ENCODE assay signal across 11 cellular contexts in genomic region chr16:28980330-28980729, GRCh38. TPM values are rescaled to one million over a fixed set of nuclear protein-coding genes. Genes with fewer than 3 reads are reported as not detected.
A peak's percentile ranks its signal among the peaks of the same experiment; 100 is the strongest.
DNase-seq lines count a peak whose midpoint lies in the region; ATAC-seq and TF ChIP-seq lines count a peak whose summit lies in the region.
"Not testable (repeated sequence)": the region's sequence is repeated elsewhere in the genome, so short reads cannot be mapped to it uniquely, and the experiment has no call there.
"Had no signal": no experiment of that assay in that cellular context is flagged by ENCODE, and none has a peak within 500 bp of the region (broad histone marks: within the 10 kb centered on the region; RNA-seq: fewer than 3 reads in every experiment).

No MANE protein-coding gene starts in this region.

- not testable (repeated sequence) for H3K36me3 ChIP-seq in BE2C; GM23338 (ENCODE audit: insufficient read depth); OCI-LY1 (ENCODE audit: insufficient read depth, low read length)

- H3K4me3 Mint-ChIP-seq in GM23338, HFFc6, WTC11, neural crest cell: not testable (repeated sequence)

- not testable (repeated sequence) for H3K4me1 Mint-ChIP-seq in GM23338, WTC11, neural crest cell
- H3K4me1 Mint-ChIP-seq in HFFc6 (ENCODE audit: low read depth): peaks cover 14% of the 10 kb centered on the region

- H3K9me3 Mint-ChIP-seq in GM23338, HFFc6, WTC11, neural crest cell: not testable (repeated sequence)

- H4K20me1 ChIP-seq in GM23338 (replicated peaks; ENCODE audit: insufficient read depth); OCI-LY1 (ENCODE audit: insufficient read depth, low read length): not testable (repeated sequence)

- H3K27ac ChIP-seq in GM23338 (ENCODE audit: low read depth); OCI-LY1 (ENCODE audit: low read depth, low read length, poor library complexity, severe bottlenecking); foreskin keratinocyte: not testable (repeated sequence)

- H3K4me2 ChIP-seq in GM23338; OCI-LY1 (ENCODE audit: low read length): not testable (repeated sequence)

- CTCF ChIA-PET in WTC11 (lab: Charles Lee): interaction anchor here (0.6 to 1.9 kb wide), 5 partner anchors 12 to 44 kb away, joined by 3 to 5 read pairs (median 3); partner anchors contain the start of gene NFATC2IP

- POLR2A ChIA-PET in WTC11 (lab: Charles Lee): not testable (repeated sequence)

- peaks cover 11% of the 10 kb centered on the region for H3K27me3 Mint-ChIP-seq in GM23338 (ENCODE audit: insufficient read depth, low read depth, poor library complexity)
- not testable (repeated sequence) for H3K27me3 Mint-ChIP-seq in HFFc6 (ENCODE audit: insufficient read depth); WTC11 (ENCODE audit: low read depth); neural crest cell (ENCODE audit: low read depth)

- H3K27ac Mint-ChIP-seq in GM23338; HFFc6; WTC11; neural crest cell (ENCODE audit: unreplicated experiment): not testable (repeated sequence)

- H3K27me3 ChIP-seq in BE2C; GM23338 (ENCODE audit: insufficient read depth); OCI-LY1 (ENCODE audit: insufficient read depth, low read length); foreskin keratinocyte: not testable (repeated sequence)

- not testable (repeated sequence) for H3K9me2 ChIP-seq in GM23338 (ENCODE audit: insufficient read depth); OCI-LY1 (ENCODE audit: low read depth, low read length)

- not testable (repeated sequence) for H3K9me3 ChIP-seq in BE2C; OCI-LY1 (ENCODE audit: low read length)

- DNase-seq in BE2C; HFFc6; foreskin keratinocyte; neural crest cell (ENCODE audit: low read depth, low spot score): not testable (repeated sequence)
- DNase-seq in ELF-1 (ENCODE audit: low read depth, low spot score) (peak; percentile 37), GM23338 (ENCODE audit: low spot score) (peak; percentile 64), WTC11 (ENCODE audit: low spot score) (peak; percentile 39)

- ATAC-seq in GM23338: peak; percentile 30
- peak; percentile 22 for ATAC-seq in WTC11
- ATAC-seq in foreskin keratinocyte: not testable (repeated sequence)

- H3K79me2 ChIP-seq in GM23338 (replicated peaks; ENCODE audit: insufficient read depth); OCI-LY1 (ENCODE audit: insufficient read depth, low read length): not testable (repeated sequence)

- H3F3A ChIP-seq in GM23338 (replicated peaks; ENCODE audit: low read depth); OCI-LY1 (ENCODE audit: insufficient read depth, low read length): not testable (repeated sequence)

- not testable (repeated sequence) for H3K9ac ChIP-seq in OCI-LY1 (ENCODE audit: low read length)

- TF ChIP-seq CTCF in BE2C (IDR thresholded peaks at IDR 0.05; ENCODE audit: low read depth, low read length) (0 out of 2 replicates have a peak, but pooled peaks have one; percentile 2), GM23338 (conservative IDR thresholded peaks at IDR 0.05; ENCODE audit: low read depth in 2 of 2) (peak in 1 of 2 experiments; percentile 39; a peak in 1 of 4 replicates), HFFc6 (IDR thresholded peaks at IDR 0.05) (peak; percentile 46; the same call in 1 of the 2 replicates), OCI-LY1 (IDR thresholded peaks at IDR 0.05; ENCODE audit: low read length) (peak; percentile 26; the same call in 1 of the 2 replicates), WTC11 (IDR thresholded peaks at IDR 0.05) (0 out of 2 replicates have a peak, but pooled peaks have one; percentile 13), foreskin keratinocyte (conservative IDR thresholded peaks at IDR 0.05) (peak; percentile 25), neural crest cell (conservative IDR thresholded peaks at IDR 0.05) (peak; percentile 36)

- not testable (repeated sequence) for H2AFZ ChIP-seq in GM23338; OCI-LY1 (ENCODE audit: low read length)

- H3K36me3 Mint-ChIP-seq in GM23338 (ENCODE audit: low read depth) (peaks cover 49% of the 10 kb centered on the region), HFFc6 (ENCODE audit: low read depth) (peaks cover 20% of the 10 kb centered on the region), WTC11 (peaks cover 24% of the 10 kb centered on the region), neural crest cell (ENCODE audit: low read depth) (peaks cover 10% of the 10 kb centered on the region)

- H3K4me1 ChIP-seq in BE2C; GM23338 (ENCODE audit: insufficient read depth); foreskin keratinocyte: not testable (repeated sequence)
- H3K4me1 ChIP-seq in OCI-LY1 (ENCODE audit: insufficient read depth, low read length, severe bottlenecking): peaks cover 22% of the 10 kb centered on the region

- H3K4me3 ChIP-seq in BE2C (ENCODE audit: low read depth, low read length); GM23338; OCI-LY1 (ENCODE audit: low read depth, low read length, poor library complexity, severe bottlenecking): not testable (repeated sequence)

RNA-seq across cellular contexts. Expression of gene LAT, which starts 4.5 kb away (rescaled TPM):
- polyA plus RNA-seq in BE2C (2012; ENCODE audit: insufficient read depth, insufficient read length, low read depth): 4.0 TPM
- 0.19 and 2.4 TPM in 2 replicates for total RNA-seq in GM23338 (2014; rRNA removed; shearing (Covaris generic))
- 1.3 and 2.2 TPM in 2 replicates for polyA plus RNA-seq in GM23338 (2016; fragmentation: Nextera tagmentation; extraction: Ambion mirVana)
- total RNA-seq in HFFc6 (2021; fragmentation: NEBNext Ultra II Directional; extraction: Animal tissue kit (Norgen Biotek cat#: 25700)): 1 to 10 TPM; 2.9 to 5.0 (median 4.4) TPM
- 2.0 to 5.6 TPM (median 3.5 TPM) in 3 replicates for total RNA-seq in WTC11 (2021)
- total RNA-seq in foreskin keratinocyte: 1.2 and 1.3 TPM in 2 replicates
- 2.3 and 2.4 TPM in 2 replicates for polyA plus RNA-seq in foreskin keratinocyte
- 4.9 and 6.2 TPM in 2 replicates for total RNA-seq in neural crest cell

RNA-seq across cellular contexts. Expression of gene SPNS1, which starts 5.8 kb away (rescaled TPM):
- polyA plus RNA-seq in BE2C (2012; ENCODE audit: insufficient read depth, insufficient read length, low read depth): 56.8 TPM
- 30.0 and 48.5 TPM in 2 replicates for total RNA-seq in GM23338 (2014; rRNA removed; shearing (Covaris generic))
- 37.2 and 38.0 TPM in 2 replicates for polyA plus RNA-seq in GM23338 (2016; fragmentation: Nextera tagmentation; extraction: Ambion mirVana)
- total RNA-seq in HFFc6 (2021; fragmentation: NEBNext Ultra II Directional; extraction: Animal tissue kit (Norgen Biotek cat#: 25700)): 10 to 100 TPM; 36.9 to 43.0 (median 39.9) TPM
- total RNA-seq in WTC11 (2021): 52.4 to 64.4 TPM (median 54.0 TPM) in 3 replicates
- 33.1 and 34.9 TPM in 2 replicates for total RNA-seq in foreskin keratinocyte
- 35.9 and 39.9 TPM in 2 replicates for polyA plus RNA-seq in foreskin keratinocyte
- 48.1 and 48.2 TPM in 2 replicates for total RNA-seq in neural crest cell

RNA-seq across cellular contexts. Expression of gene NFATC2IP, which starts 29.6 kb away (rescaled TPM):
- 20.0 TPM for polyA plus RNA-seq in BE2C (2012; ENCODE audit: insufficient read depth, insufficient read length, low read depth)
- 64.2 and 65.4 TPM in 2 replicates for total RNA-seq in GM23338 (2014; rRNA removed; shearing (Covaris generic))
- polyA plus RNA-seq in GM23338 (2016; fragmentation: Nextera tagmentation; extraction: Ambion mirVana): 22.8 and 23.5 TPM in 2 replicates
- 10 to 100 TPM; 18.1 to 21.9 (median 19.9) TPM for total RNA-seq in HFFc6 (2021; fragmentation: NEBNext Ultra II Directional; extraction: Animal tissue kit (Norgen Biotek cat#: 25700))
- 60.7 to 66.6 TPM (median 64.0 TPM) in 3 replicates for total RNA-seq in WTC11 (2021)
- total RNA-seq in foreskin keratinocyte: 30.4 and 31.2 TPM in 2 replicates
- 17.0 and 19.6 TPM in 2 replicates for polyA plus RNA-seq in foreskin keratinocyte
- total RNA-seq in neural crest cell: 63.9 and 67.3 TPM in 2 replicates

RNA-seq across cellular contexts. Expression of gene CD19, which starts 48.6 kb away (rescaled TPM):
- not detected for polyA plus RNA-seq in BE2C (2012; ENCODE audit: insufficient read depth, insufficient read length, low read depth)
- total RNA-seq in GM23338 (2014; rRNA removed; shearing (Covaris generic)): 0.83 TPM in 1 of 2 replicates, not detected in the other
- polyA plus RNA-seq in GM23338 (2016; fragmentation: Nextera tagmentation; extraction: Ambion mirVana) (1.9 and 2.3 TPM in 2 replicates), foreskin keratinocyte (not detected in 2 replicates)
- total RNA-seq in HFFc6 (2021; fragmentation: NEBNext Ultra II Directional; extraction: Animal tissue kit (Norgen Biotek cat#: 25700)): not detected
- total RNA-seq in WTC11 (2021) (0.90 to 2.5 TPM (median 2.5 TPM) in 3 replicates), foreskin keratinocyte (not detected in 2 replicates), neural crest cell (not detected in 2 replicates)
- total RNA-seq: A172, H4, HT1080 had no signal

RNA-seq across cellular contexts. Expression of gene RABEP2, which starts 55.3 kb away (rescaled TPM):
- polyA plus RNA-seq in BE2C (2012; ENCODE audit: insufficient read depth, insufficient read length, low read depth): 47.7 TPM
- 25.2 and 27.2 TPM in 2 replicates for total RNA-seq in GM23338 (2014; rRNA removed; shearing (Covaris generic))
- polyA plus RNA-seq in GM23338 (2016; fragmentation: Nextera tagmentation; extraction: Ambion mirVana): 11.8 and 13.0 TPM in 2 replicates
- total RNA-seq in HFFc6 (2021; fragmentation: NEBNext Ultra II Directional; extraction: Animal tissue kit (Norgen Biotek cat#: 25700)): 10 to 100 TPM; 19.8 to 24.9 (median 21.9) TPM
- total RNA-seq in WTC11 (2021): 16.5 to 24.0 TPM (median 22.6 TPM) in 3 replicates
- total RNA-seq in foreskin keratinocyte: 16.2 and 16.6 TPM in 2 replicates
- 13.6 and 14.8 TPM in 2 replicates for polyA plus RNA-seq in foreskin keratinocyte
- total RNA-seq in neural crest cell: 19.9 and 20.2 TPM in 2 replicates
